Comparison of ENCODE assay signal across 12 cellular contexts in genomic region chrX:145817299-145817665, GRCh38. TPM values are rescaled to one million over a fixed set of nuclear protein-coding genes. Genes with fewer than 3 reads are reported as not detected.
A peak's percentile ranks its signal among the peaks of the same experiment; 100 is the strongest.
DNase-seq lines count a peak whose midpoint lies in the region; ATAC-seq and TF ChIP-seq lines count a peak whose summit lies in the region.
"Had no signal": no experiment of that assay in that cellular context is flagged by ENCODE, and none has a peak within 500 bp of the region (broad histone marks: within the 10 kb centered on the region; RNA-seq: fewer than 3 reads in every experiment).

No MANE protein-coding gene starts in this region.

- no peaks in the 10 kb centered on the region for H3K9me3 ChIP-seq in sigmoid colon

- H3K27me3 ChIP-seq in sigmoid colon = peaks cover 0 to 52% (median 4%) of the 10 kb centered on the region in 3 donors

- peaks cover 12 to 32% of the 10 kb centered on the region in 2 donors for H3K27me3 Mint-ChIP-seq in natural killer cell treated with Interleukin-12 subunit alpha and Interleukin-12 subunit beta and Interleukin-15 and Interleukin-18, amount 100 ng/mL, for 72 hours
- H3K27me3 Mint-ChIP-seq in activated CD4-positive, alpha-beta memory T cell treated with anti-CD3 and anti-CD28 coated beads, Interleukin-2, amount 10 ng/mL, durations not matched to agents 7 days and 5 days = peaks cover 12% of the 10 kb centered on the region

- intact Hi-C loops in sigmoid colon (cut with DNase I) = no loop called here

- peak overlapping the region in 3 of 4 donors; percentile 18 to 35 (median 24) for H3K4me3 ChIP-seq in sigmoid colon

- no peak for TF ChIP-seq POLR2A in sigmoid colon (IDR thresholded peaks at IDR 0.05)

- TF ChIP-seq EP300 in sigmoid colon (IDR thresholded peaks at IDR 0.05) = no peak

- no peak for TF ChIP-seq CTCF in sigmoid colon (IDR thresholded peaks at IDR 0.05)

- CTCF ChIA-PET in activated CD4-positive, alpha-beta memory T cell treated with anti-CD3 and anti-CD28 coated beads, Interleukin-2, amount 10 ng/mL, durations not matched to agents 7 days and 5 days (lab: Charles Lee) = no interaction called here

- POLR2A ChIA-PET in activated CD4-positive, alpha-beta memory T cell treated with anti-CD3 and anti-CD28 coated beads, Interleukin-2, amount 10 ng/mL, durations not matched to agents 7 days and 5 days (lab: Charles Lee) = no interaction called here

- no peaks in the 10 kb centered on the region for H3K36me3 ChIP-seq in sigmoid colon

- no peaks in the 10 kb centered on the region for H3K9me3 Mint-ChIP-seq in natural killer cell treated with Interleukin-12 subunit alpha and Interleukin-12 subunit beta and Interleukin-15 and Interleukin-18, amount 100 ng/mL, for 72 hours
- H3K9me3 Mint-ChIP-seq in activated CD4-positive, alpha-beta memory T cell treated with anti-CD3 and anti-CD28 coated beads, Interleukin-2, amount 10 ng/mL, durations not matched to agents 7 days and 5 days = no peaks in the 10 kb centered on the region
- H3K9me3 Mint-ChIP-seq: CD4-positive, alpha-beta T cell had no signal

- H3K4me1 Mint-ChIP-seq in natural killer cell treated with Interleukin-12 subunit alpha and Interleukin-12 subunit beta and Interleukin-15 and Interleukin-18, amount 100 ng/mL, for 72 hours (ENCODE audit: low read depth in 2 of 2) = no peaks in the 10 kb centered on the region
- peaks cover 3% of the 10 kb centered on the region for H3K4me1 Mint-ChIP-seq in activated CD4-positive, alpha-beta memory T cell treated with anti-CD3 and anti-CD28 coated beads, Interleukin-2, amount 10 ng/mL, durations not matched to agents 7 days and 5 days

- peak; percentile 12 for DNase-seq in HT1080 (ENCODE audit: low read depth)
- DNase-seq in astrocyte of the hippocampus (ENCODE audit: low read depth, low spot score) = peak; percentile 32
- DNase-seq in iPS-NIHi11 (ENCODE audit: low spot score) = peak; percentile 8
- DNase-seq in sigmoid colon = no peak
- no peak for DNase-seq in natural killer cell treated with Interleukin-12 subunit alpha and Interleukin-12 subunit beta and Interleukin-15 and Interleukin-18, amount 100 ng/mL, for 72 hours (ENCODE audit: low spot score)
- no peak for DNase-seq in activated CD4-positive, alpha-beta memory T cell treated with anti-CD3 and anti-CD28 coated beads, Interleukin-2, amount 10 ng/mL, durations not matched to agents 7 days and 5 days
- DNase-seq in NCI-H2227 treated with DMSO at 0.1 percent for 48 hours (lab: John Stamatoyannopoulos, UW) = no peak
- DNase-seq: activated gamma-delta T cell treated with Interleukin-2 at 50 U/mL for 16 hours; CD4-positive, alpha-beta T cell; SIG-M5 had no signal

- no peak for ATAC-seq in natural killer cell treated with Interleukin-12 subunit alpha and Interleukin-12 subunit beta and Interleukin-15 and Interleukin-18, amount 100 ng/mL, for 72 hours
- no peak for ATAC-seq in GM21576 (IDR thresholded peaks at IDR 0.05; ENCODE audit: unreplicated experiment)
- ATAC-seq: activated CD4-positive, CD25-positive, alpha-beta regulatory T cell treated with anti-CD3 and anti-CD28 coated beads, Interleukin-2, amount 50 U/mL, for 24 hours had no signal

- H3K4me1 ChIP-seq in sigmoid colon = peaks cover 0 to 16% (median 5%) of the 10 kb centered on the region in 4 donors

- H3K4me3 Mint-ChIP-seq in natural killer cell treated with Interleukin-12 subunit alpha and Interleukin-12 subunit beta and Interleukin-15 and Interleukin-18, amount 100 ng/mL, for 72 hours = no peak overlapping the region
- H3K4me3 Mint-ChIP-seq in activated CD4-positive, alpha-beta memory T cell treated with anti-CD3 and anti-CD28 coated beads, Interleukin-2, amount 10 ng/mL, durations not matched to agents 7 days and 5 days = no peak overlapping the region
- H3K4me3 Mint-ChIP-seq: CD4-positive, alpha-beta T cell had no signal

- H3K36me3 Mint-ChIP-seq in natural killer cell treated with Interleukin-12 subunit alpha and Interleukin-12 subunit beta and Interleukin-15 and Interleukin-18, amount 100 ng/mL, for 72 hours = peaks cover 6% of the 10 kb centered on the region
- H3K36me3 Mint-ChIP-seq in activated CD4-positive, alpha-beta memory T cell treated with anti-CD3 and anti-CD28 coated beads, Interleukin-2, amount 10 ng/mL, durations not matched to agents 7 days and 5 days (ENCODE audit: low read depth) = no peaks in the 10 kb centered on the region

- no peak overlapping the region for H3K27ac ChIP-seq in sigmoid colon

- H3K27ac Mint-ChIP-seq in natural killer cell treated with Interleukin-12 subunit alpha and Interleukin-12 subunit beta and Interleukin-15 and Interleukin-18, amount 100 ng/mL, for 72 hours = no peak overlapping the region
- no peak overlapping the region for H3K27ac Mint-ChIP-seq in activated CD4-positive, alpha-beta memory T cell treated with anti-CD3 and anti-CD28 coated beads, Interleukin-2, amount 10 ng/mL, durations not matched to agents 7 days and 5 days
- H3K27ac Mint-ChIP-seq: CD4-positive, alpha-beta T cell had no signal

- 2 to 3% methylated on average over 17 of the region's 17 CpGs for WGBS in sigmoid colon, 2 donors

RNA-seq across cellular contexts. Expression of gene SLITRK2, which starts 0.3 kb away (rescaled TPM):
- not detected in 2 replicates for total RNA-seq in HT1080 (2014; rRNA removed; shearing (Covaris generic))
- polyA plus RNA-seq in HT1080 (2015; cell fraction: cytosol; rRNA removed) = 0.01 TPM in 1 of 2 replicates, not detected in the other
- polyA plus RNA-seq in HT1080 (2015; cell fraction: nucleus; rRNA removed) = 0.03 TPM in 1 of 2 replicates, not detected in the other
- total RNA-seq in sigmoid colon = under 1 TPM; under 0.01 to 0.36 (median 0.22) TPM
- under 1 TPM in 2 of 3 donors, not detected in 1; under 0.01 to 0.04 TPM for polyA plus RNA-seq in sigmoid colon
- total RNA-seq in natural killer cell treated with Interleukin-12 subunit alpha and Interleukin-12 subunit beta and Interleukin-15 and Interleukin-18, amount 100 ng/mL, for 72 hours = not detected
- total RNA-seq in activated CD4-positive, alpha-beta memory T cell treated with anti-CD3 and anti-CD28 coated beads, Interleukin-2, amount 10 ng/mL, durations not matched to agents 7 days and 5 days = not detected
- total RNA-seq: CD4-positive, alpha-beta T cell had no signal

Comparison
In these comparisons a context has a peak if more than half of its experiments do, and no peak if none do; other contexts are left out.
1. DNase-seq: peak in HT1080 (single experiment), astrocyte of the hippocampus (single experiment) and iPS-NIHi11 (single experiment); none in sigmoid colon (single experiment), natural killer cell treated with Interleukin-12 subunit alpha and Interleukin-12 subunit beta and Interleukin-15 and Interleukin-18, amount 100 ng/mL, for 72 hours (single experiment), activated CD4-positive, alpha-beta memory T cell treated with anti-CD3 and anti-CD28 coated beads, Interleukin-2, amount 10 ng/mL, durations not matched to agents 7 days and 5 days (single experiment) and NCI-H2227 treated with DMSO at 0.1 percent for 48 hours (single experiment).